15 cellular contexts compared by ENCODE assay signal in genomic region chr3:15165061-15165460, GRCh38. TPM values are rescaled to one million over a fixed set of nuclear protein-coding genes. Genes with fewer than 3 reads are reported as not detected.
A peak's percentile ranks its signal among the peaks of the same experiment; 100 is the strongest.
DNase-seq lines count a peak whose midpoint lies in the region; TF ChIP-seq lines count a peak whose summit lies in the region.
"Had no signal": no experiment of that assay in that cellular context is flagged by ENCODE, and none has a peak within 500 bp of the region (broad histone marks: within the 10 kb centered on the region; RNA-seq: fewer than 3 reads in every experiment).

No MANE protein-coding gene starts in this region.

- TF ChIP-seq CTCF in adrenal gland (IDR thresholded peaks at IDR 0.05) = no peak
- TF ChIP-seq CTCF in tibial artery (IDR thresholded peaks at IDR 0.05) = no peak

- no peak overlapping the region for H3K27ac ChIP-seq in adrenal gland
- H3K27ac ChIP-seq in tibial artery = no peak overlapping the region
- H3K27ac ChIP-seq: BLaER1 treated with 17β-estradiol and CSF1 and Interleukin-3, amounts not matched to agents 10 nM and 100 nM; C4-2B had no signal

- 51 to 64% (median 57%) methylated on average over 6 of the region's 6 CpGs for WGBS in adrenal gland, 4 donors

- TF ChIP-seq POLR2A in adrenal gland (IDR thresholded peaks at IDR 0.05) = no peak

- H3K4me3 ChIP-seq in adrenal gland = no peak overlapping the region
- 0 out of 2 replicates have a peak overlapping the region, but pooled peaks have one; percentile 0 for H3K4me3 ChIP-seq in iPS-18c (ENCODE audit: insufficient read depth, low read depth, low read length)
- no peak overlapping the region for H3K4me3 ChIP-seq in tibial artery
- H3K4me3 ChIP-seq: BLaER1 treated with 17β-estradiol and CSF1 and Interleukin-3, amounts not matched to agents 10 nM and 100 nM had no signal

- intact Hi-C loops in adrenal gland (cut with DNase I) = no loop called here
- intact Hi-C loops in tibial artery (cut with DNase I; ENCODE audit: low total_unique reads) = no loop called here

- DNase-seq in adrenal gland (peak in 5 of 7 donors; percentile 24 to 55 (median 35)), tibial artery (no peak), NCI-H2081 (lab: John Stamatoyannopoulos, UW) (no peak)
- DNase-seq in activated CD8-positive, alpha-beta memory T cell treated with anti-CD3 and anti-CD28 coated beads, Interleukin-2, amount 50 U/mL, for 4 hours = no peak
- DNase-seq: 8988T; ACHN; Caco-2; Calu3; CD4-positive, alpha-beta T cell; CD8-positive, alpha-beta T cell; DMS79 treated with DMSO at 0.1 percent for 48 hours; GF-D8 had no signal

- H3K27me3 ChIP-seq in adrenal gland (no peaks in the 10 kb centered on the region), tibial artery (no peaks in the 10 kb centered on the region)
- H3K27me3 ChIP-seq: BLaER1 treated with 17β-estradiol and CSF1 and Interleukin-3, amounts not matched to agents 10 nM and 100 nM had no signal

- H3K4me1 ChIP-seq in adrenal gland (replicated peaks in 1 of 2) (no peaks in the 10 kb centered on the region), tibial artery (no peaks in the 10 kb centered on the region)
- H3K4me1 ChIP-seq: BLaER1 treated with 17β-estradiol and CSF1 and Interleukin-3, amounts not matched to agents 10 nM and 100 nM; Caco-2 had no signal

- H3K9me3 ChIP-seq in adrenal gland (replicated peaks in 1 of 3) (no peaks in the 10 kb centered on the region), iPS-18c (ENCODE audit: control insufficient read depth, insufficient read depth, low read length) (peaks cover 3% of the 10 kb centered on the region), tibial artery (no peaks in the 10 kb centered on the region)
- H3K9me3 ChIP-seq: Caco-2 had no signal

- no peaks in the 10 kb centered on the region for H3K36me3 ChIP-seq in adrenal gland (replicated peaks in 1 of 2)
- no peaks in the 10 kb centered on the region for H3K36me3 ChIP-seq in tibial artery
- H3K36me3 ChIP-seq: BLaER1 treated with 17β-estradiol and CSF1 and Interleukin-3, amounts not matched to agents 10 nM and 100 nM had no signal

RNA-seq across cellular contexts. Expression of gene CAPN7, which starts 41.0 kb away (rescaled TPM):
- 10 to 100 TPM; 31.1 to 54.9 (median 43.3) TPM for total RNA-seq in adrenal gland
- 10 to 100 TPM; 14.4 to 32.4 (median 18.2) TPM for polyA plus RNA-seq in adrenal gland

Comparison
In these comparisons a context has a peak if more than half of its experiments do, and no peak if none do; other contexts are left out.
1. DNase-seq: peak in adrenal gland (5 of 7); none in activated CD8-positive, alpha-beta memory T cell treated with anti-CD3 and anti-CD28 coated beads, Interleukin-2, amount 50 U/mL, for 4 hours (single experiment), tibial artery (0 of 2) and NCI-H2081 (0 of 2).